8 cellular contexts compared by ENCODE assay signal in genomic region chr6:108133594-108134179, GRCh38. TPM values are rescaled to one million over a fixed set of nuclear protein-coding genes. Genes with fewer than 3 reads are reported as not detected.
DNase-seq lines count a peak whose midpoint lies in the region; ATAC-seq and TF ChIP-seq lines count a peak whose summit lies in the region.

No MANE protein-coding gene starts in this region.

- H3K4me1 ChIP-seq in Karpas-422 (ENCODE audit: low read length) (no peaks in the 10 kb centered on the region), testis (no peaks in the 10 kb centered on the region)
- peaks cover 13% of the 10 kb centered on the region for H3K4me1 ChIP-seq in effector memory CD4-positive, alpha-beta T cell (ENCODE audit: control insufficient read depth, insufficient read depth, low read length, poor library complexity, severe bottlenecking)

- peaks cover 3% of the 10 kb centered on the region for H3K36me3 Mint-ChIP-seq in T-helper 2 cell treated with Interferon-gamma antibody and Interleukin-4, amounts not matched to agents 5 μg/mL and 100 μg/mL, for 36 hours (ENCODE audit: low read depth)

- peak overlapping the region; percentile 25; the same call in 1 of the 2 replicates for H3K4me3 ChIP-seq in Karpas-422 (ENCODE audit: low read length)
- H3K4me3 ChIP-seq in effector memory CD4-positive, alpha-beta T cell (ENCODE audit: insufficient read depth, low read depth, low read length, poor library complexity, severe bottlenecking), result peak overlapping the region; percentile 35
- H3K4me3 ChIP-seq in testis, result peak overlapping the region; percentile 39 to 53

- intact Hi-C loops in testis (cut with DNase I; ENCODE audit: low total_unique reads), result no loop called here

- no peaks in the 10 kb centered on the region for H3K79me2 ChIP-seq in Karpas-422 (ENCODE audit: low read length)

- no peak overlapping the region for H3K9ac ChIP-seq in Karpas-422 (ENCODE audit: low read length)

- WGBS in testis, 2 donors, result 7 to 18% methylated on average over 30 to 36 of the region's 36 CpGs

- no peak for ATAC-seq in GM19452 (IDR thresholded peaks at IDR 0.05; ENCODE audit: unreplicated experiment)

- H3K36me3 ChIP-seq in Karpas-422 (ENCODE audit: insufficient read depth, low read length) (no peaks in the 10 kb centered on the region), testis (ENCODE audit: low read depth, missing control alignments) (no peaks in the 10 kb centered on the region)
- H3K36me3 ChIP-seq in effector memory CD4-positive, alpha-beta T cell (ENCODE audit: control insufficient read depth, insufficient read depth, low read length), result no peaks in the 10 kb centered on the region

- no peak for TF ChIP-seq CTCF in testis (IDR thresholded peaks at IDR 0.05)

- no peaks in the 10 kb centered on the region for H3K27me3 ChIP-seq in Karpas-422 (ENCODE audit: low read length)
- peaks cover 23% of the 10 kb centered on the region for H3K27me3 ChIP-seq in effector memory CD4-positive, alpha-beta T cell (replicated peaks; ENCODE audit: control insufficient read depth, insufficient read depth, low read length, poor library complexity, severe bottlenecking)
- H3K27me3 ChIP-seq in testis, result no peaks in the 10 kb centered on the region

- H3K4me2 ChIP-seq in Karpas-422 (ENCODE audit: low read depth, low read length, poor library complexity, severe bottlenecking), result peak overlapping the region; percentile 41

- peak overlapping the region; percentile 90 for H3K4me3 Mint-ChIP-seq in T-helper 2 cell treated with Interferon-gamma antibody and Interleukin-4, amounts not matched to agents 5 μg/mL and 100 μg/mL, for 36 hours

- no peaks in the 10 kb centered on the region for H4K20me1 ChIP-seq in Karpas-422 (ENCODE audit: insufficient read depth, low read depth, low read length)

- H3K27ac Mint-ChIP-seq in T-helper 2 cell treated with Interferon-gamma antibody and Interleukin-4, amounts not matched to agents 5 μg/mL and 100 μg/mL, for 36 hours, result no peak overlapping the region

- no peak for TF ChIP-seq POLR2A in testis (IDR thresholded peaks at IDR 0.05)

- H2AFZ ChIP-seq in Karpas-422 (ENCODE audit: low read length), result peak overlapping the region; percentile 16; the same call in 1 of the 2 replicates

- H3K27me3 Mint-ChIP-seq in T-helper 2 cell treated with Interferon-gamma antibody and Interleukin-4, amounts not matched to agents 5 μg/mL and 100 μg/mL, for 36 hours (ENCODE audit: low read depth), result peaks cover 85% of the 10 kb centered on the region

- peak; percentile 91 for DNase-seq in Daoy (ENCODE audit: low read depth)
- no peak for DNase-seq in Karpas-422
- no peak for DNase-seq in T-helper 2 cell treated with Interferon-gamma antibody and Interleukin-4, amounts not matched to agents 5 μg/mL and 100 μg/mL, for 36 hours (ENCODE audit: low spot score)
- DNase-seq in effector memory CD4-positive, alpha-beta T cell, result no peak
- DNase-seq in medulla oblongata (ENCODE audit: extremely low spot score), result peak; percentile 34
- DNase-seq in testis, result peak; percentile 73
- no peak for DNase-seq in cerebellar nuclear complex (lab: John Stamatoyannopoulos, UW)

- no peaks in the 10 kb centered on the region for H3K9me2 ChIP-seq in Karpas-422 (replicated peaks; ENCODE audit: insufficient read depth, low read length)

- H3K9me3 Mint-ChIP-seq in T-helper 2 cell treated with Interferon-gamma antibody and Interleukin-4, amounts not matched to agents 5 μg/mL and 100 μg/mL, for 36 hours, result no peaks in the 10 kb centered on the region

- H3K9me3 ChIP-seq in Karpas-422 (ENCODE audit: low read length) (no peaks in the 10 kb centered on the region), testis (no peaks in the 10 kb centered on the region)
- H3K9me3 ChIP-seq in effector memory CD4-positive, alpha-beta T cell (ENCODE audit: control insufficient read depth, low read length), result no peaks in the 10 kb centered on the region

- H3K27ac ChIP-seq in Karpas-422 (ENCODE audit: low read length) (no peak overlapping the region), testis (peak overlapping the region; percentile 52 to 74)
- no peak overlapping the region for H3K27ac ChIP-seq in effector memory CD4-positive, alpha-beta T cell (ENCODE audit: insufficient read depth, low read length, poor library complexity, severe bottlenecking)

- H3K4me1 Mint-ChIP-seq in T-helper 2 cell treated with Interferon-gamma antibody and Interleukin-4, amounts not matched to agents 5 μg/mL and 100 μg/mL, for 36 hours (ENCODE audit: low read depth), result peaks cover 9% of the 10 kb centered on the region

RNA-seq across cellular contexts. Expression of gene NR2E1, which starts 32.1 kb away (rescaled TPM):
- total RNA-seq in Daoy (2014; rRNA removed; shearing (Covaris generic)), result 1.6 and 2.1 TPM in 2 replicates
- not detected in 2 replicates for total RNA-seq in Karpas-422 (2014; rRNA removed; shearing (Covaris generic); ENCODE audit: low replicate concordance)
- total RNA-seq in testis, result under 1 TPM; 0.12 to 0.39 TPM
- 0.30 TPM for polyA plus RNA-seq in testis (ENCODE audit: insufficient read depth, low read depth, low replicate concordance)

RNA-seq across cellular contexts. Expression of gene OSTM1, which starts 59.1 kb away (rescaled TPM):
- total RNA-seq in Daoy (2014; rRNA removed; shearing (Covaris generic)), result 29.5 and 41.1 TPM in 2 replicates
- 27.1 and 60.3 TPM in 2 replicates for total RNA-seq in Karpas-422 (2014; rRNA removed; shearing (Covaris generic); ENCODE audit: low replicate concordance)
- total RNA-seq in testis, result 10 to 100 TPM; 47.6 to 63.8 TPM
- 38.3 TPM for polyA plus RNA-seq in testis (ENCODE audit: insufficient read depth, low read depth, low replicate concordance)

Comparison
In these comparisons a context has a peak if more than half of its experiments do, and no peak if none do; other contexts are left out.
1. DNase-seq: peak in Daoy (single experiment), medulla oblongata (single experiment) and testis (single experiment); none in Karpas-422 (single experiment), T-helper 2 cell treated with Interferon-gamma antibody and Interleukin-4, amounts not matched to agents 5 μg/mL and 100 μg/mL, for 36 hours (single experiment), effector memory CD4-positive, alpha-beta T cell (0 of 3) and cerebellar nuclear complex (0 of 2).
2. H3K27ac ChIP-seq: peak in testis (2 of 2); none in Karpas-422 (single experiment) and effector memory CD4-positive, alpha-beta T cell (single experiment).
3. Peak in every context shown above with its lines, with median percentiles within 50 percentile points of each other: H3K4me3 ChIP-seq.